Comparison of ENCODE assay signal across 1 cellular context in genomic region chr4:101790521-101791188, GRCh38.
A peak's percentile ranks its signal among the peaks of the same experiment; 100 is the strongest.
TF ChIP-seq lines count a peak whose summit lies in the region.

Gene BANK1, plus strand, starts transcription at chr4:101790730. Its CDS starts 151 bp downstream, at chr4:101790881.

TF ChIP-seq in WTC11, 78 proteins besides CTCF, POLR2A, EP300 and RAD21 (continued from another document):
- TF ChIP-seq ATF2 (CRISPR knock-in tag; IDR thresholded peaks at IDR 0.05; ENCODE audit: borderline replicate concordance, low read depth) (no peak), FOXP4 (CRISPR knock-in tag; IDR thresholded peaks at IDR 0.05) (no peak), MYBL2 (CRISPR knock-in tag; IDR thresholded peaks at IDR 0.05) (no peak), SMAD3 (CRISPR knock-in tag; IDR thresholded peaks at IDR 0.05; ENCODE audit: borderline replicate concordance) (no peak), ZNF281 (CRISPR knock-in tag; IDR thresholded peaks at IDR 0.05) (no peak), GRHL2 (CRISPR knock-in tag; IDR thresholded peaks at IDR 0.05; ENCODE audit: insufficient replicate concordance, severe bottlenecking) (no peak), ERG (CRISPR knock-in tag; IDR thresholded peaks at IDR 0.05) (no peak), GABPB1 (CRISPR knock-in tag; IDR thresholded peaks at IDR 0.05) (no peak), ZNF425 (CRISPR knock-in tag; conservative IDR thresholded peaks at IDR 0.05) (no peak), NR2C2 (CRISPR knock-in tag; IDR thresholded peaks at IDR 0.05) (no peak), HMGXB4 (CRISPR knock-in tag; IDR thresholded peaks at IDR 0.05) (peak; percentile 98), AR (CRISPR knock-in tag; IDR thresholded peaks at IDR 0.05) (no peak), E2F5 (CRISPR knock-in tag; IDR thresholded peaks at IDR 0.05) (no peak), ZNF416 (CRISPR knock-in tag; IDR thresholded peaks at IDR 0.05) (no peak), ZNF317 (CRISPR knock-in tag; IDR thresholded peaks at IDR 0.05; ENCODE audit: borderline replicate concordance, low read depth) (no peak), ZNF512 (CRISPR knock-in tag; IDR thresholded peaks at IDR 0.05; ENCODE audit: borderline replicate concordance) (no peak), ZBTB43 (CRISPR knock-in tag; IDR thresholded peaks at IDR 0.05) (peak; percentile 41; the same call in 1 of the 2 replicates), IRF2 (CRISPR knock-in tag; IDR thresholded peaks at IDR 0.05; ENCODE audit: borderline replicate concordance, low read depth) (no peak), MLX (CRISPR knock-in tag; IDR thresholded peaks at IDR 0.05) (no peak), KAT7 (CRISPR knock-in tag; IDR thresholded peaks at IDR 0.05; ENCODE audit: borderline replicate concordance) (no peak), NFYB (CRISPR knock-in tag; conservative IDR thresholded peaks at IDR 0.05; ENCODE audit: low read depth) (no peak), ESRRA (CRISPR knock-in tag; IDR thresholded peaks at IDR 0.05; ENCODE audit: borderline replicate concordance) (peak; percentile 61; the same call in 1 of the 2 replicates), ZNF232 (CRISPR knock-in tag; IDR thresholded peaks at IDR 0.05) (0 out of 2 replicates have a peak, but pooled peaks have one; percentile 47), TP53 (CRISPR knock-in tag; IDR thresholded peaks at IDR 0.05) (no peak), NR1H2 (CRISPR knock-in tag; IDR thresholded peaks at IDR 0.05) (no peak), NFE2L1 (CRISPR knock-in tag; IDR thresholded peaks at IDR 0.05) (no peak)
TF ChIP-seq in WTC11: peak in this region for 11.
